In genomic region chr12:18383203-18383602, GRCh38 we compare ENCODE assay signal across 9 cellular contexts.
A peak's percentile ranks its signal among the peaks of the same experiment; 100 is the strongest.
DNase-seq lines count a peak whose midpoint lies in the region; ATAC-seq and TF ChIP-seq lines count a peak whose summit lies in the region.
"Had no signal": no experiment of that assay in that cellular context is flagged by ENCODE, and none has a peak within 500 bp of the region (broad histone marks: within the 10 kb centered on the region; RNA-seq: fewer than 3 reads in every experiment).

No MANE protein-coding gene starts in this region.

- no peak overlapping the region for H2BK12ac ChIP-seq in trophoblast cell (ENCODE audit: low read length)

- in situ Hi-C loops in GM23248 (cut with MboI) = no loop called here

- no peaks in the 10 kb centered on the region for H3K27me3 ChIP-seq in GM23248 (replicated peaks; ENCODE audit: insufficient read depth)
- H3K27me3 ChIP-seq in SJCRH30 = no peaks in the 10 kb centered on the region
- no peaks in the 10 kb centered on the region for H3K27me3 ChIP-seq in trophoblast cell (ENCODE audit: insufficient read depth, low read length)
- H3K27me3 ChIP-seq in effector memory CD4-positive, alpha-beta T cell (replicated peaks; ENCODE audit: control insufficient read depth, insufficient read depth, low read length, poor library complexity, severe bottlenecking) = no peaks in the 10 kb centered on the region

- H3K9ac ChIP-seq in GM23248 (peak overlapping the region; percentile 26; the same call in 1 of the 2 replicates), trophoblast cell (ENCODE audit: low read length) (no peak overlapping the region)

- no peak for TF ChIP-seq CTCF in fibroblast of pulmonary artery (IDR thresholded peaks at IDR 0.05; ENCODE audit: low read length, missing control alignments)

- H2BK5ac ChIP-seq in trophoblast cell (ENCODE audit: low read depth, low read length, poor library complexity) = no peak overlapping the region

- no peaks in the 10 kb centered on the region for H3K36me3 ChIP-seq in GM23248 (ENCODE audit: low read depth)
- H3K36me3 ChIP-seq in SJCRH30 = no peaks in the 10 kb centered on the region
- H3K36me3 ChIP-seq in trophoblast cell (ENCODE audit: control insufficient read depth in 1 of 2, insufficient read depth in 2 of 2, low read length in 2 of 2) = no peaks in the 10 kb centered on the region
- no peaks in the 10 kb centered on the region for H3K36me3 ChIP-seq in effector memory CD4-positive, alpha-beta T cell (ENCODE audit: control insufficient read depth, insufficient read depth, low read length)

- H4K8ac ChIP-seq in trophoblast cell (ENCODE audit: low read depth, low read length) = no peak overlapping the region

- H3K4me2 ChIP-seq in GM23248 (ENCODE audit: unreplicated experiment) (peak overlapping the region; percentile 67), trophoblast cell (ENCODE audit: low read length) (no peak overlapping the region)

- H3K27ac ChIP-seq in GM23248 (peak overlapping the region; percentile 57), SJCRH30 (peak overlapping the region; percentile 72), trophoblast cell (ENCODE audit: low read depth, low read length) (no peak overlapping the region)
- no peak overlapping the region for H3K27ac ChIP-seq in effector memory CD4-positive, alpha-beta T cell (ENCODE audit: insufficient read depth, low read length, poor library complexity, severe bottlenecking)

- H3F3A ChIP-seq in GM23248 (ENCODE audit: insufficient read depth) = peaks cover 27% of the 10 kb centered on the region

- no peak overlapping the region for H3K14ac ChIP-seq in trophoblast cell (ENCODE audit: low read length)

- peak; percentile 85 for DNase-seq in GM23248
- DNase-seq in SJCRH30 = peak; percentile 21 to 60
- peak; percentile 96 for DNase-seq in fibroblast of pulmonary artery (ENCODE audit: low read depth)
- DNase-seq in trophoblast cell = peak; percentile 83 to 99
- no peak for DNase-seq in germinal center (ENCODE audit: low spot score)
- no peak for DNase-seq in effector memory CD4-positive, alpha-beta T cell
- DNase-seq: nucleus accumbens had no signal

- H4K91ac ChIP-seq in trophoblast cell (ENCODE audit: low read depth, low read length) = no peak overlapping the region

- H3K4me1 ChIP-seq in GM23248 (ENCODE audit: insufficient read depth) (peaks cover 26% of the 10 kb centered on the region), SJCRH30 (peaks cover 18% of the 10 kb centered on the region), trophoblast cell (ENCODE audit: control insufficient read depth in 1 of 2, insufficient read depth in 2 of 2, low read length in 2 of 2) (peaks cover 0 to 4% of the 10 kb centered on the region in 2 experiments)
- no peaks in the 10 kb centered on the region for H3K4me1 ChIP-seq in effector memory CD4-positive, alpha-beta T cell (ENCODE audit: control insufficient read depth, insufficient read depth, low read length, poor library complexity, severe bottlenecking)

- H3K4ac ChIP-seq in trophoblast cell (ENCODE audit: low read depth, low read length) = no peak overlapping the region

- H3K18ac ChIP-seq in trophoblast cell (ENCODE audit: low read length) = no peak overlapping the region

- whole genome bisulfite sequencing in GM23248 (ENCODE audit: low coverage in 1 of 2, low lambda C conversion rate in 2 of 2, missing lambda C conversion rate in 2 of 2), 2 experiments = 2 to 3% methylated on average over 4 of the region's 4 CpGs
- WGBS in trophoblast cell (ENCODE audit: extremely low coverage, insufficient coverage, insufficient read length) = no CpG with 5 or more reads among the region's 4 CpGs

- no peak overlapping the region for H3K23ac ChIP-seq in trophoblast cell (ENCODE audit: low read length)

- ATAC-seq in HG03159 (IDR thresholded peaks at IDR 0.05; ENCODE audit: unreplicated experiment) (no peak), GM18868 (IDR thresholded peaks at IDR 0.05; ENCODE audit: unreplicated experiment) (no peak)

- no peaks in the 10 kb centered on the region for H3K9me2 ChIP-seq in GM23248 (ENCODE audit: insufficient read depth)

- H2BK120ac ChIP-seq in trophoblast cell (ENCODE audit: insufficient read depth, low read length, poor library complexity) = no peak overlapping the region

- H2AFZ ChIP-seq in GM23248 (0 out of 2 replicates have a peak overlapping the region, but pooled peaks have one; percentile 2), trophoblast cell (ENCODE audit: insufficient read depth, low read length, poor library complexity) (no peak overlapping the region)

- H3K4me3 ChIP-seq in GM23248 = peak overlapping the region; percentile 43
- peak overlapping the region; percentile 42 for H3K4me3 ChIP-seq in SJCRH30
- H3K4me3 ChIP-seq in fibroblast of pulmonary artery (replicated peaks; ENCODE audit: low read depth, low read length) = peak overlapping the region; percentile 6
- H3K4me3 ChIP-seq in trophoblast cell (ENCODE audit: low read depth, low read length) = no peak overlapping the region
- no peak overlapping the region for H3K4me3 ChIP-seq in effector memory CD4-positive, alpha-beta T cell (ENCODE audit: insufficient read depth, low read depth, low read length, poor library complexity, severe bottlenecking)

- H3K9me3 ChIP-seq in GM23248 (ENCODE audit: low read depth) = no peaks in the 10 kb centered on the region
- H3K9me3 ChIP-seq in SJCRH30 (replicated peaks) = no peaks in the 10 kb centered on the region
- H3K9me3 ChIP-seq in trophoblast cell (ENCODE audit: insufficient read depth, low read depth, low read length) = no peaks in the 10 kb centered on the region
- H3K9me3 ChIP-seq in effector memory CD4-positive, alpha-beta T cell (ENCODE audit: control insufficient read depth, low read length) = no peaks in the 10 kb centered on the region

- H4K12ac ChIP-seq in trophoblast cell (ENCODE audit: low read depth, low read length) = no peak overlapping the region

- H2AK5ac ChIP-seq in trophoblast cell (ENCODE audit: low read length) = no peak overlapping the region

- no peaks in the 10 kb centered on the region for H3K79me1 ChIP-seq in trophoblast cell (ENCODE audit: low read length)

- H4K20me1 ChIP-seq in GM23248 (ENCODE audit: insufficient read depth) = no peaks in the 10 kb centered on the region; the same call in 1 of the 2 replicates

- no peaks in the 10 kb centered on the region for H3K79me2 ChIP-seq in GM23248 (ENCODE audit: insufficient read depth)
- H3K79me2 ChIP-seq in trophoblast cell (ENCODE audit: control insufficient read depth, insufficient read depth, low read length, poor library complexity) = no peaks in the 10 kb centered on the region

Comparison
In these comparisons a context has a peak if more than half of its experiments do, and no peak if none do; other contexts are left out.
1. DNase-seq: peak in GM23248 (single experiment), SJCRH30 (2 of 2), fibroblast of pulmonary artery (single experiment) and trophoblast cell (2 of 2); none in germinal center (single experiment) and effector memory CD4-positive, alpha-beta T cell (0 of 3).
2. H3K27ac ChIP-seq: peak in GM23248 (single experiment) and SJCRH30 (single experiment); none in trophoblast cell (single experiment) and effector memory CD4-positive, alpha-beta T cell (single experiment).
3. H3K4me3 ChIP-seq: peak in GM23248 (single experiment), SJCRH30 (single experiment) and fibroblast of pulmonary artery (single experiment); none in trophoblast cell (single experiment) and effector memory CD4-positive, alpha-beta T cell (single experiment).